Comparison of ENCODE assay signal across 1 cellular context in the genomic region with DNA sequence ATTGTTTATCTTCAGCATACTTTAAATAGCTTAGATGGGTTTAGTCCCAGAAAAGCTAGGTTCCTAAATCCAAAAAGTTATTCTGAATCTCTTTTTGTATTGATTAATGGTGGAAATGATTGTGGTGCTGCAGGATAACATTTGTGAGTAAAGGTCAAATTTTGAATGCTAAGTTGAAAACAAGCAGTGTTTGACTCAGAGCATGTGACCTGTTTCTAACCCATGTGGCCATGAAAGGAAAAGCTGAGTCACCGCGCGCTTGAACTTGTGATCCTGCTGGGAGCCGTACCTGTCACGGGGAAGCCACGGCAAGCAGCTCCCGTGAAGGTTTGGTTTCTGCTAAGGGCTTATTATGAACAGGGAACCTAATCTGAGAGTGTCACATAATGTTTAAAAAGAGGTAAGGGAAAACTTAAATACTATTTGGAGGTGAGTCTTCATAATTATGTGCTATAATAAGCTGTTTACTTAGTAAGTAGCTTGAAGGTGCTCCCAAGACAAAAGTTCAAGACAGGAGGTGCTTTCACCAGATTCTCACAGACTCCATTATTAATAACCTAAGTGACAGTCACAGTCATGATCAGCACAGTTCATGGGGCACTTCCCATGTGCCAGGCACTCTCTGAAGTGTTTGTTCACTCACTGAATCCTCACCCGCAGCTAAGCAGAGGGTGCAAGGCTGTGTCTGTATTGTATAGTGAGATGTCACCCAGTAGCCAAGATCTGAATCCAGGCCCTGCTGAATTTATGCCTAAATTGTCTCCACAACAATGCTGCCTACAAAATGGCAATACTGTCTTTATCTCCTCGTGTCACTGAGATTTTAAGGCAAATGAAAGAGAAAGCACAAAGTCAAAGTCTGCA.
TF ChIP-seq lines count a peak whose summit lies in the region.

No MANE protein-coding gene starts in this region.

TF ChIP-seq in GM12878, 131 proteins besides CTCF, POLR2A, EP300 and RAD21 (continued from another document):
- TF ChIP-seq, protein P1, sequence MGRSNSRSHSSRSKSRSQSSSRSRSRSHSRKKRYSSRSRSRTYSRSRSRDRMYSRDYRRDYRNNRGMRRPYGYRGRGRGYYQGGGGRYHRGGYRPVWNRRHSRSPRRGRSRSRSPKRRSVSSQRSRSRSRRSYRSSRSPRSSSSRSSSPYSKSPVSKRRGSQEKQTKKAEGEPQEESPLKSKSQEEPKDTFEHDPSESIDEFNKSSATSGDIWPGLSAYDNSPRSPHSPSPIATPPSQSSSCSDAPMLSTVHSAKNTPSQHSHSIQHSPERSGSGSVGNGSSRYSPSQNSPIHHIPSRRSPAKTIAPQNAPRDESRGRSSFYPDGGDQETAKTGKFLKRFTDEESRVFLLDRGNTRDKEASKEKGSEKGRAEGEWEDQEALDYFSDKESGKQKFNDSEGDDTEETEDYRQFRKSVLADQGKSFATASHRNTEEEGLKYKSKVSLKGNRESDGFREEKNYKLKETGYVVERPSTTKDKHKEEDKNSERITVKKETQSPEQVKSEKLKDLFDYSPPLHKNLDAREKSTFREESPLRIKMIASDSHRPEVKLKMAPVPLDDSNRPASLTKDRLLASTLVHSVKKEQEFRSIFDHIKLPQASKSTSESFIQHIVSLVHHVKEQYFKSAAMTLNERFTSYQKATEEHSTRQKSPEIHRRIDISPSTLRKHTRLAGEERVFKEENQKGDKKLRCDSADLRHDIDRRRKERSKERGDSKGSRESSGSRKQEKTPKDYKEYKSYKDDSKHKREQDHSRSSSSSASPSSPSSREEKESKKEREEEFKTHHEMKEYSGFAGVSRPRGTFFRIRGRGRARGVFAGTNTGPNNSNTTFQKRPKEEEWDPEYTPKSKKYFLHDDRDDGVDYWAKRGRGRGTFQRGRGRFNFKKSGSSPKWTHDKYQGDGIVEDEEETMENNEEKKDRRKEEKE (IDR thresholded peaks at IDR 0.05), result no peak
- TF ChIP-seq TCF3 (IDR thresholded peaks at IDR 0.05; ENCODE audit: borderline replicate concordance, insufficient read depth, low read depth, low read length) (no peak), RUNX3 (IDR thresholded peaks at IDR 0.05; ENCODE audit: low read length) (0 out of 2 replicates have a peak, but pooled peaks have one; percentile 6), IKZF2 (IDR thresholded peaks at IDR 0.05) (peak; percentile 58 to 63; a peak in 2 of 4 replicates), BACH1 (IDR thresholded peaks at IDR 0.05; ENCODE audit: borderline replicate concordance) (peak; percentile 92; the same call in 1 of the 2 replicates), DPF2 (IDR thresholded peaks at IDR 0.05) (peak; percentile 39; the same call in 1 of the 2 replicates), MYB (IDR thresholded peaks at IDR 0.05; ENCODE audit: borderline replicate concordance, low read depth, low read length) (no peak), ZZZ3 (IDR thresholded peaks at IDR 0.05; ENCODE audit: control insufficient read depth, insufficient read length, low read depth) (no peak), WRNIP1 (IDR thresholded peaks at IDR 0.05; ENCODE audit: borderline replicate concordance, low read depth, low read length) (no peak), NR2F1 (conservative IDR thresholded peaks at IDR 0.05) (peak; percentile 82), YBX1 (IDR thresholded peaks at IDR 0.05) (no peak), BHLHE40 (IDR thresholded peaks at IDR 0.05; ENCODE audit: borderline replicate concordance in 1 of 2, low read depth in 2 of 2, low read length in 1 of 2) (peak in 1 of 2 experiments; percentile 73; a peak in 2 of 4 replicates), ATF7 (IDR thresholded peaks at IDR 0.05; ENCODE audit: low read depth) (peak; percentile 60), RAD51 (IDR thresholded peaks at IDR 0.05) (peak; percentile 95)
- TF ChIP-seq, protein P2, sequence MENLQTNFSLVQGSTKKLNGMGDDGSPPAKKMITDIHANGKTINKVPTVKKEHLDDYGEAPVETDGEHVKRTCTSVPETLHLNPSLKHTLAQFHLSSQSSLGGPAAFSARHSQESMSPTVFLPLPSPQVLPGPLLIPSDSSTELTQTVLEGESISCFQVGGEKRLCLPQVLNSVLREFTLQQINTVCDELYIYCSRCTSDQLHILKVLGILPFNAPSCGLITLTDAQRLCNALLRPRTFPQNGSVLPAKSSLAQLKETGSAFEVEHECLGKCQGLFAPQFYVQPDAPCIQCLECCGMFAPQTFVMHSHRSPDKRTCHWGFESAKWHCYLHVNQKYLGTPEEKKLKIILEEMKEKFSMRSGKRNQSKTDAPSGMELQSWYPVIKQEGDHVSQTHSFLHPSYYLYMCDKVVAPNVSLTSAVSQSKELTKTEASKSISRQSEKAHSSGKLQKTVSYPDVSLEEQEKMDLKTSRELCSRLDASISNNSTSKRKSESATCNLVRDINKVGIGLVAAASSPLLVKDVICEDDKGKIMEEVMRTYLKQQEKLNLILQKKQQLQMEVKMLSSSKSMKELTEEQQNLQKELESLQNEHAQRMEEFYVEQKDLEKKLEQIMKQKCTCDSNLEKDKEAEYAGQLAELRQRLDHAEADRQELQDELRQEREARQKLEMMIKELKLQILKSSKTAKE (IDR thresholded peaks at IDR 0.05; ENCODE audit: low read depth, poor library complexity, severe bottlenecking), result peak; percentile 20
- TF ChIP-seq, protein P3, sequence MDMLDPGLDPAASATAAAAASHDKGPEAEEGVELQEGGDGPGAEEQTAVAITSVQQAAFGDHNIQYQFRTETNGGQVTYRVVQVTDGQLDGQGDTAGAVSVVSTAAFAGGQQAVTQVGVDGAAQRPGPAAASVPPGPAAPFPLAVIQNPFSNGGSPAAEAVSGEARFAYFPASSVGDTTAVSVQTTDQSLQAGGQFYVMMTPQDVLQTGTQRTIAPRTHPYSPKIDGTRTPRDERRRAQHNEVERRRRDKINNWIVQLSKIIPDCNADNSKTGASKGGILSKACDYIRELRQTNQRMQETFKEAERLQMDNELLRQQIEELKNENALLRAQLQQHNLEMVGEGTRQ (IDR thresholded peaks at IDR 0.05; ENCODE audit: borderline replicate concordance, low read depth, low read length), result peak; percentile 65
- TF ChIP-seq, protein P4, sequence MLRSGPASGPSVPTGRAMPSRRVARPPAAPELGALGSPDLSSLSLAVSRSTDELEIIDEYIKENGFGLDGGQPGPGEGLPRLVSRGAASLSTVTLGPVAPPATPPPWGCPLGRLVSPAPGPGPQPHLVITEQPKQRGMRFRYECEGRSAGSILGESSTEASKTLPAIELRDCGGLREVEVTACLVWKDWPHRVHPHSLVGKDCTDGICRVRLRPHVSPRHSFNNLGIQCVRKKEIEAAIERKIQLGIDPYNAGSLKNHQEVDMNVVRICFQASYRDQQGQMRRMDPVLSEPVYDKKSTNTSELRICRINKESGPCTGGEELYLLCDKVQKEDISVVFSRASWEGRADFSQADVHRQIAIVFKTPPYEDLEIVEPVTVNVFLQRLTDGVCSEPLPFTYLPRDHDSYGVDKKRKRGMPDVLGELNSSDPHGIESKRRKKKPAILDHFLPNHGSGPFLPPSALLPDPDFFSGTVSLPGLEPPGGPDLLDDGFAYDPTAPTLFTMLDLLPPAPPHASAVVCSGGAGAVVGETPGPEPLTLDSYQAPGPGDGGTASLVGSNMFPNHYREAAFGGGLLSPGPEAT (IDR thresholded peaks at IDR 0.05; ENCODE audit: low read depth), result peak; percentile 56; the same call in 1 of the 2 replicates
- TF ChIP-seq, protein P5, sequence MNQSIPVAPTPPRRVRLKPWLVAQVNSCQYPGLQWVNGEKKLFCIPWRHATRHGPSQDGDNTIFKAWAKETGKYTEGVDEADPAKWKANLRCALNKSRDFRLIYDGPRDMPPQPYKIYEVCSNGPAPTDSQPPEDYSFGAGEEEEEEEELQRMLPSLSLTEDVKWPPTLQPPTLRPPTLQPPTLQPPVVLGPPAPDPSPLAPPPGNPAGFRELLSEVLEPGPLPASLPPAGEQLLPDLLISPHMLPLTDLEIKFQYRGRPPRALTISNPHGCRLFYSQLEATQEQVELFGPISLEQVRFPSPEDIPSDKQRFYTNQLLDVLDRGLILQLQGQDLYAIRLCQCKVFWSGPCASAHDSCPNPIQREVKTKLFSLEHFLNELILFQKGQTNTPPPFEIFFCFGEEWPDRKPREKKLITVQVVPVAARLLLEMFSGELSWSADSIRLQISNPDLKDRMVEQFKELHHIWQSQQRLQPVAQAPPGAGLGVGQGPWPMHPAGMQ (IDR thresholded peaks at IDR 0.05; ENCODE audit: borderline replicate concordance), result no peak
- TF ChIP-seq, protein P6, sequence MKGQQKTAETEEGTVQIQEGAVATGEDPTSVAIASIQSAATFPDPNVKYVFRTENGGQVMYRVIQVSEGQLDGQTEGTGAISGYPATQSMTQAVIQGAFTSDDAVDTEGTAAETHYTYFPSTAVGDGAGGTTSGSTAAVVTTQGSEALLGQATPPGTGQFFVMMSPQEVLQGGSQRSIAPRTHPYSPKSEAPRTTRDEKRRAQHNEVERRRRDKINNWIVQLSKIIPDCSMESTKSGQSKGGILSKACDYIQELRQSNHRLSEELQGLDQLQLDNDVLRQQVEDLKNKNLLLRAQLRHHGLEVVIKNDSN (IDR thresholded peaks at IDR 0.05; ENCODE audit: borderline replicate concordance, extremely low read length, insufficient read depth, low read depth, low read length), result peak; percentile 71
- TF ChIP-seq, protein P7, sequence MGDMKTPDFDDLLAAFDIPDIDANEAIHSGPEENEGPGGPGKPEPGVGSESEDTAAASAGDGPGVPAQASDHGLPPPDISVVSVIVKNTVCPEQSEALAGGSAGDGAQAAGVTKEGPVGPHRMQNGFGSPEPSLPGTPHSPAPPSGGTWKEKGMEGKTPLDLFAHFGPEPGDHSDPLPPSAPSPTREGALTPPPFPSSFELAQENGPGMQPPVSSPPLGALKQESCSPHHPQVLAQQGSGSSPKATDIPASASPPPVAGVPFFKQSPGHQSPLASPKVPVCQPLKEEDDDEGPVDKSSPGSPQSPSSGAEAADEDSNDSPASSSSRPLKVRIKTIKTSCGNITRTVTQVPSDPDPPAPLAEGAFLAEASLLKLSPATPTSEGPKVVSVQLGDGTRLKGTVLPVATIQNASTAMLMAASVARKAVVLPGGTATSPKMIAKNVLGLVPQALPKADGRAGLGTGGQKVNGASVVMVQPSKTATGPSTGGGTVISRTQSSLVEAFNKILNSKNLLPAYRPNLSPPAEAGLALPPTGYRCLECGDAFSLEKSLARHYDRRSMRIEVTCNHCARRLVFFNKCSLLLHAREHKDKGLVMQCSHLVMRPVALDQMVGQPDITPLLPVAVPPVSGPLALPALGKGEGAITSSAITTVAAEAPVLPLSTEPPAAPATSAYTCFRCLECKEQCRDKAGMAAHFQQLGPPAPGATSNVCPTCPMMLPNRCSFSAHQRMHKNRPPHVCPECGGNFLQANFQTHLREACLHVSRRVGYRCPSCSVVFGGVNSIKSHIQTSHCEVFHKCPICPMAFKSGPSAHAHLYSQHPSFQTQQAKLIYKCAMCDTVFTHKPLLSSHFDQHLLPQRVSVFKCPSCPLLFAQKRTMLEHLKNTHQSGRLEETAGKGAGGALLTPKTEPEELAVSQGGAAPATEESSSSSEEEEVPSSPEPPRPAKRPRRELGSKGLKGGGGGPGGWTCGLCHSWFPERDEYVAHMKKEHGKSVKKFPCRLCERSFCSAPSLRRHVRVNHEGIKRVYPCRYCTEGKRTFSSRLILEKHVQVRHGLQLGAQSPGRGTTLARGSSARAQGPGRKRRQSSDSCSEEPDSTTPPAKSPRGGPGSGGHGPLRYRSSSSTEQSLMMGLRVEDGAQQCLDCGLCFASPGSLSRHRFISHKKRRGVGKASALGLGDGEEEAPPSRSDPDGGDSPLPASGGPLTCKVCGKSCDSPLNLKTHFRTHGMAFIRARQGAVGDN (IDR thresholded peaks at IDR 0.05), result peak; percentile 63; the same call in 1 of the 2 replicates
TF ChIP-seq in GM12878: peak in this region for 16.
